Comparison of ENCODE assay signal across 19 cellular contexts in genomic region chr7:3280445-3280844, GRCh38.
"Had no signal": no experiment of that assay in that cellular context is flagged by ENCODE, and none has a peak within 500 bp of the region (broad histone marks: within the 10 kb centered on the region; RNA-seq: fewer than 3 reads in every experiment).

No MANE protein-coding gene starts in this region.

- DNase-seq: activated CD4-positive, alpha-beta memory T cell treated with anti-CD3 and anti-CD28 coated beads, Interleukin-2, amount 10 ng/mL, durations not matched to agents 7 days and 5 days; activated CD4-positive, alpha-beta T cell treated with anti-CD3 and anti-CD28 coated beads for 48 hours; activated CD4-positive, CD25-positive, alpha-beta regulatory T cell; activated CD8-positive, alpha-beta memory T cell treated with anti-CD3 and anti-CD28 coated beads, Interleukin-2, amount 10 ng/mL, durations not matched to agents 7 days and 5 days; central memory CD4-positive, alpha-beta T cell; erythroblast; glutamatergic neuron; hypothalamus; nephron progenitor cell; nucleus accumbens; spleen; stimulated activated CD4-positive, alpha-beta T cell treated with anti-CD3 and anti-CD28 coated beads, Interleukin-4, amount 100 ng/mL, for 4 hours; stimulated activated naive B cell treated with anti-CD40 and anti-IgM and Interleukin-4, amounts not matched to agents 10 μg/mL and 1 μg/mL and 100 μg/mL, for 72 hours; T-helper 1 cell; T-helper 9 cell; thyroid gland had no signal

- FAIRE-seq: colon, endometrium, keratinocyte had no signal

- H3K27ac ChIP-seq: spleen, thyroid gland had no signal

- H3K27me3 ChIP-seq: spleen, thyroid gland had no signal

- H3K9me3 ChIP-seq: thyroid gland had no signal

- H3K36me3 ChIP-seq: spleen, thyroid gland had no signal

- H3K4me1 ChIP-seq: spleen, thyroid gland had no signal

- ATAC-seq: activated CD8-positive, alpha-beta memory T cell treated with anti-CD3 and anti-CD28 coated beads, Interleukin-2, amount 10 ng/mL, durations not matched to agents 7 days and 5 days; stimulated activated naive B cell treated with anti-CD40 and anti-IgM and Interleukin-4, amounts not matched to agents 10 μg/mL and 1 μg/mL and 100 μg/mL, for 72 hours had no signal

- H3K4me3 ChIP-seq: spleen, thyroid gland had no signal
